ENCODE assay signal across 11 cellular contexts in the genomic region with DNA sequence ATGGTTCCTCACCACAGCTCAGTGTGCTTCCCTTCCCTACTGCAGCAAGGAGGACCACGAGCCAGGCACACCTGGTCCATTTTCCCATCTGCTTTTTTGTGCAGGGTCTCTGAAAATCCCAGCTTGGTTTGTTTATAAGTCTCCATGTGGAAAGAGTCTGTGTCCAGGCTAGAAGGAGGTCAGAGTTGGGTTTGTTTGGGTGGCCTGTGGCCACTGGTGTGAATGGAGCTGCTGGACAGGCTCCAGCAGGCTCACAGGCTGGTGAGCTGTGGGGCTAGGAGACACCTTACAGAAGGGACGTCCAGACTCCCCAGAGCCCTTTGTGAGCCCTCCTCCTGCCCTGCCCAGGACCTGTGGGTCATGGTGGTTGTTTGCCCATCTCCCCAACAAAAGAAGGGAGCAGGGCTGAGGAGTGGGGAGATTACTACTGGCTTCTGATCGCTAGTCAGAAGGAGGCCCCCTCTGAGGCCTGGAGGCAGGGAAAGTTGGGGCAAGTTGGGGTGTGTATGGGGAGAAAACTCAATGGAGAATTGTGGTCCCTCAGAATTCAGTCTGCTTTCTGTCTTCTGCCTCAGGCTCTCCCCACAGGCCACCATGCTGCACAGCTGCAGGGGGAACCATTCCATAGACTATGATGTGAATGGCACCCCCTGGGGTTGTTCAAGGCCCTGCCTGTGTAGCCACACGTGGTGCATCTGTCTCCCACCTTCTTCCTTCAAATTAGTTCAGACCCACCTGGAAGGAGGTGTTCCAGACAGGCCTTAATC. TPM values are rescaled to one million over a fixed set of nuclear protein-coding genes. Genes with fewer than 3 reads are reported as not detected.
DNase-seq lines count a peak whose midpoint lies in the region; ATAC-seq, FAIRE-seq and TF ChIP-seq lines count a peak whose summit lies in the region.
"Had no signal": no experiment of that assay in that cellular context is flagged by ENCODE, and none has a peak within 500 bp of the region (broad histone marks: within the 10 kb centered on the region; RNA-seq: fewer than 3 reads in every experiment).

No MANE protein-coding gene starts in this region.

- no peak for ATAC-seq in HG03108 (IDR thresholded peaks at IDR 0.05; ENCODE audit: unreplicated experiment)
- ATAC-seq: left colon had no signal

- no peak overlapping the region for H2BK120ac ChIP-seq in H1 (replicated peaks; ENCODE audit: low read depth, low read length)

- peak overlapping the region; percentile 91 for H3K4me2 ChIP-seq in KMS-11
- no peak overlapping the region for H3K4me2 ChIP-seq in H1 (ENCODE audit: insufficient read depth in 1 of 2, low read depth in 2 of 2, low read length in 2 of 2)

- no peaks in the 10 kb centered on the region for H3K9me3 Mint-ChIP-seq in osteocyte (ENCODE audit: unreplicated experiment)

- FAIRE-seq in H1 (lab: Jason Lieb, UNC) = no peak

- H3K56ac ChIP-seq in H1 (replicated peaks; ENCODE audit: insufficient read length, low read depth, low read length) = no peak overlapping the region

- H3K18ac ChIP-seq in H1 (ENCODE audit: extremely low read depth, low read length) = no peak overlapping the region

- 0 out of 2 replicates have a peak overlapping the region, but pooled peaks have one; percentile 43 for H2BK20ac ChIP-seq in H1 (ENCODE audit: low read length)

- TF ChIP-seq EP300 in H1 (IDR thresholded peaks at IDR 0.05; ENCODE audit: borderline replicate concordance in 1 of 2, low read depth in 2 of 2, low read length in 2 of 2) = no peak

- H3K36me3 ChIP-seq in ACC112 (ENCODE audit: insufficient read depth, low read length) = no peaks in the 10 kb centered on the region
- H3K36me3 ChIP-seq in KMS-11 (ENCODE audit: insufficient read depth) = no peaks in the 10 kb centered on the region
- no peaks in the 10 kb centered on the region for H3K36me3 ChIP-seq in H1 (ENCODE audit: control insufficient read depth in 2 of 4, insufficient read depth in 4 of 4, low read length in 3 of 4)

- POLR2A ChIA-PET in H1 (lab: Charles Lee; ENCODE audit: partially characterized antibody) = interaction anchor here (30.6 kb wide), 2 partner anchors 17 to 39 kb away, joined by 540 to 570 read pairs; partner anchors contain the start of genes CDC6, GJD3 and RARA

- H3K9ac ChIP-seq in KMS-11 (0 out of 2 replicates have a peak overlapping the region, but pooled peaks have one; percentile 45), H1 (replicated peaks in 1 of 4; ENCODE audit: extremely low read depth in 1 of 4, low read depth in 3 of 4, low read length in 3 of 4) (no peak overlapping the region)

- CTCF ChIA-PET in H1 (lab: Charles Lee; ENCODE audit: partially characterized antibody) = interaction anchor here (1.8 to 39.2 kb wide), 2 partner anchors 18 to 40 kb away, joined by 6 to 1198 read pairs; partner anchors contain the start of gene GJD3

- TF ChIP-seq CTCF in KMS-11 (conservative IDR thresholded peaks at IDR 0.05; ENCODE audit: low read depth, low read length) (no peak), H1 (IDR thresholded peaks at IDR 0.05; ENCODE audit: control extremely low read depth in 1 of 3, insufficient read depth in 1 of 3, low read depth in 1 of 3, low read length in 3 of 3) (no peak), osteocyte (IDR thresholded peaks at IDR 0.05) (no peak)

- H3K79me1 ChIP-seq in H1 (ENCODE audit: low read depth, low read length) = no peaks in the 10 kb centered on the region

- H3K4me3 Mint-ChIP-seq in osteocyte (ENCODE audit: unreplicated experiment) = peak overlapping the region; percentile 40

- H3K27me3 ChIP-seq in ACC112 (ENCODE audit: insufficient read depth, low read length) (no peaks in the 10 kb centered on the region), KMS-11 (ENCODE audit: insufficient read depth, low read depth) (no peaks in the 10 kb centered on the region), H1 (replicated peaks in 1 of 4; ENCODE audit: control insufficient read depth in 3 of 4, extremely low read depth in 1 of 4, insufficient read depth in 3 of 4, low read length in 3 of 4) (peaks cover 0 to 16% (median 10%) of the 10 kb centered on the region in 4 experiments; a peak in 5 of 7 replicates)

- no peak overlapping the region for H4K5ac ChIP-seq in H1 (ENCODE audit: insufficient read length, low read depth, low read length)

- H3K27ac ChIP-seq in ACC112 (ENCODE audit: low read depth, low read length) = peak overlapping the region; percentile 52; the same call in 1 of the 2 replicates
- H3K27ac ChIP-seq in KMS-11 = peak overlapping the region; percentile 79
- no peak overlapping the region for H3K27ac ChIP-seq in H1 (ENCODE audit: low read depth, low read length)

- H3K36me3 Mint-ChIP-seq in osteocyte (ENCODE audit: unreplicated experiment) = no peaks in the 10 kb centered on the region

- H3K4me1 ChIP-seq in ACC112 (ENCODE audit: control insufficient read depth, insufficient read depth, low read length, unreplicated experiment) (peaks cover 76% of the 10 kb centered on the region), KMS-11 (ENCODE audit: low read depth, poor library complexity, severe bottlenecking) (peaks cover 96% of the 10 kb centered on the region), H1 (replicated peaks in 1 of 4; ENCODE audit: control insufficient read depth in 3 of 4, insufficient read depth in 4 of 4, low read length in 3 of 4) (peaks cover 0 to 35% (median 26%) of the 10 kb centered on the region in 4 experiments; a peak in 6 of 7 replicates)

- no peak overlapping the region for H3K23ac ChIP-seq in H1 (ENCODE audit: insufficient read length)

- no peaks in the 10 kb centered on the region for H3K79me2 ChIP-seq in ACC112 (ENCODE audit: control insufficient read depth, insufficient read depth, low read length, unreplicated experiment)
- peaks cover 8% of the 10 kb centered on the region for H3K79me2 ChIP-seq in KMS-11 (ENCODE audit: insufficient read depth, low read depth)
- no peaks in the 10 kb centered on the region for H3K79me2 ChIP-seq in H1 (ENCODE audit: control insufficient read depth in 1 of 2, insufficient read depth in 2 of 2, low read length in 2 of 2)

- peaks cover 9% of the 10 kb centered on the region for H3K23me2 ChIP-seq in H1 (ENCODE audit: low read depth, low read length)

- WGBS in H1 (ENCODE audit: extremely low coverage in 1 of 2, insufficient coverage in 1 of 2, insufficient read length in 1 of 2, insufficient replicate concordance in 2 of 2, low coverage in 1 of 2, low lambda C conversion rate in 2 of 2, missing lambda C conversion rate in 1 of 2), 2 experiments = 67% methylated on average over 4 of the region's 4 CpGs; no CpG with 5 or more reads in 1 of the 2 experiments

- no peak overlapping the region for H3K14ac ChIP-seq in H1 (ENCODE audit: insufficient read length)

- H4K8ac ChIP-seq in H1 (ENCODE audit: extremely low read depth, insufficient read depth, low read length) = no peak overlapping the region

- no peak overlapping the region for H3K4me3 ChIP-seq in ACC112 (ENCODE audit: low read depth, low read length)
- no peak overlapping the region for H3K4me3 ChIP-seq in KMS-11 (IDR thresholded peaks at IDR 0.05; ENCODE audit: insufficient read depth, low read depth, low read length)
- no peak overlapping the region for H3K4me3 ChIP-seq in H1 (ENCODE audit: extremely low read depth in 1 of 4, insufficient read depth in 2 of 4, low read depth in 3 of 4, low read length in 4 of 4)

- 0 out of 2 replicates have a peak overlapping the region, but pooled peaks have one; percentile 56 for H2BK12ac ChIP-seq in H1 (ENCODE audit: low read depth, low read length)

- no peak overlapping the region for H3K4ac ChIP-seq in H1 (replicated peaks; ENCODE audit: insufficient read length, low read depth, low read length)

- H2AFZ ChIP-seq in ACC112 (ENCODE audit: low read length, unreplicated experiment) (no peak overlapping the region), KMS-11 (ENCODE audit: low read depth) (no peak overlapping the region), H1 (ENCODE audit: low read length) (no peak overlapping the region)

- H4K20me1 ChIP-seq in KMS-11 (ENCODE audit: insufficient read depth) (no peaks in the 10 kb centered on the region), H1 (replicated peaks in 1 of 2; ENCODE audit: control insufficient read depth in 1 of 2, insufficient read depth in 2 of 2, low read length in 2 of 2) (peaks cover 0 to 7% of the 10 kb centered on the region in 2 experiments)

- H2BK5ac ChIP-seq in H1 (ENCODE audit: low read depth, low read length) = peak overlapping the region; percentile 69; the same call in 1 of the 2 replicates

- no peaks in the 10 kb centered on the region for H3K9me3 ChIP-seq in H1 (ENCODE audit: insufficient read depth in 2 of 2, low read depth in 1 of 2, low read length in 1 of 2)

- peak overlapping the region; percentile 61; the same call in 1 of the 2 replicates for H2BK15ac ChIP-seq in H1 (ENCODE audit: low read length)

- DNase-seq in H1 (ENCODE audit: low read depth in 1 of 2, low spot score in 2 of 2) (no peak), osteocyte (ENCODE audit: extremely low spot score, unreplicated experiment) (no peak), RKO (ENCODE audit: low spot score) (no peak), NCI-H510A treated with DMSO at 0.1 percent for 48 hours (lab: John Stamatoyannopoulos, UW) (no peak)
- DNase-seq in stimulated activated naive CD4-positive, alpha-beta T cell treated with Interleukin-2 at 50 U/mL for 16 hours (lab: John Stamatoyannopoulos, UW) = no peak
- DNase-seq: activated CD4-positive, alpha-beta T cell treated with anti-CD3 and anti-CD28 coated beads for 1 hour; MV-4-11 had no signal

- H4K91ac ChIP-seq in H1 (replicated peaks; ENCODE audit: insufficient read length, low read length) = no peak overlapping the region

- no peaks in the 10 kb centered on the region for H3K27me3 Mint-ChIP-seq in osteocyte (ENCODE audit: unreplicated experiment)

- H3K27ac Mint-ChIP-seq in osteocyte (ENCODE audit: unreplicated experiment) = peak overlapping the region; percentile 95

- no peak for TF ChIP-seq POLR2A in H1 (IDR thresholded peaks at IDR 0.05; ENCODE audit: control extremely low read depth in 1 of 2, low read depth in 2 of 2, low read length in 2 of 2)

- TF ChIP-seq RAD21 in H1 (IDR thresholded peaks at IDR 0.05 in 1 of 2, conservative IDR thresholded peaks at IDR 0.05 in 1 of 2; ENCODE audit: low read depth in 2 of 2, low read length in 2 of 2) = no peak

- no peak overlapping the region for H2AK5ac ChIP-seq in H1 (ENCODE audit: low read depth, low read length)

- peaks cover 36% of the 10 kb centered on the region for H3K4me1 Mint-ChIP-seq in osteocyte (ENCODE audit: unreplicated experiment)

RNA-seq across cellular contexts. Expression of gene RARA, which starts 4.1 kb away (rescaled TPM):
- 13.4 and 16.5 TPM in 2 replicates for total RNA-seq in H1 (2021; fragmentation: NEBNext Ultra II Directional; extraction: Animal tissue kit (Norgen Biotek cat#: 25700))
- 4.4 and 7.8 TPM in 2 replicates for polyA plus RNA-seq in H1 (2011; rRNA removed)
- 2.5 TPM for polyA plus RNA-seq in H1 (2011; cell fraction: cytosol; rRNA removed)
- 6.9 TPM for polyA plus RNA-seq in H1 (2011; cell fraction: nucleus; rRNA removed)
- polyA plus RNA-seq in H1 (2012, experiment 1 of 2) = 12.6 to 17.5 TPM (median 16.0 TPM) in 4 replicates
- polyA plus RNA-seq in H1 (2012, experiment 2 of 2) = 13.9 TPM
- polyA plus RNA-seq in H1 (2013, experiment 1 of 2) = 11.2 TPM
- polyA plus RNA-seq in H1 (2013, experiment 2 of 2) = 11.1 TPM
- polyA minus RNA-seq in H1 (2011; rRNA and poly(A)+ RNA removed) = 2.9 and 6.4 TPM in 2 replicates
- 8.4 TPM for polyA minus RNA-seq in H1 (2011; cell fraction: cytosol; rRNA and poly(A)+ RNA removed)
- polyA minus RNA-seq in H1 (2011; cell fraction: nucleus; rRNA and poly(A)+ RNA removed) = 6.2 TPM
- total RNA-seq in osteocyte = 62.6 and 65.2 TPM in 2 replicates

RNA-seq across cellular contexts. Expression of gene CDC6, which starts 25.4 kb away (rescaled TPM):
- 139 and 140 TPM in 2 replicates for total RNA-seq in H1 (2021; fragmentation: NEBNext Ultra II Directional; extraction: Animal tissue kit (Norgen Biotek cat#: 25700))
- polyA plus RNA-seq in H1 (2011; rRNA removed) = 38.0 and 50.5 TPM in 2 replicates
- 62.0 TPM for polyA plus RNA-seq in H1 (2011; cell fraction: cytosol; rRNA removed)
- polyA plus RNA-seq in H1 (2011; cell fraction: nucleus; rRNA removed) = 32.6 TPM
- polyA plus RNA-seq in H1 (2012, experiment 1 of 2) = 66.3 to 99.0 TPM (median 74.5 TPM) in 4 replicates
- polyA plus RNA-seq in H1 (2012, experiment 2 of 2) = 10.6 TPM
- 87.2 TPM for polyA plus RNA-seq in H1 (2013, experiment 1 of 2)
- 90.5 TPM for polyA plus RNA-seq in H1 (2013, experiment 2 of 2)
- polyA minus RNA-seq in H1 (2011; rRNA and poly(A)+ RNA removed) = 51.3 and 81.1 TPM in 2 replicates
- 38.5 TPM for polyA minus RNA-seq in H1 (2011; cell fraction: cytosol; rRNA and poly(A)+ RNA removed)
- polyA minus RNA-seq in H1 (2011; cell fraction: nucleus; rRNA and poly(A)+ RNA removed) = 58.3 TPM
- 6.7 and 10.8 TPM in 2 replicates for total RNA-seq in osteocyte

RNA-seq across cellular contexts. Expression of gene GJD3, which starts 51.5 kb away (rescaled TPM):
- 1.4 and 1.9 TPM in 2 replicates for total RNA-seq in H1 (2021; fragmentation: NEBNext Ultra II Directional; extraction: Animal tissue kit (Norgen Biotek cat#: 25700))
- 0.53 and 0.58 TPM in 2 replicates for polyA plus RNA-seq in H1 (2011; rRNA removed)
- polyA plus RNA-seq in H1 (2011; cell fraction: cytosol; rRNA removed) = 0.66 TPM
- polyA plus RNA-seq in H1 (2011; cell fraction: nucleus; rRNA removed) = 0.90 TPM
- 0.25 TPM in 1 of 4 replicates, not detected in the others for polyA plus RNA-seq in H1 (2012, experiment 1 of 2)
- polyA plus RNA-seq in H1 (2012, experiment 2 of 2) = not detected
- 0.43 TPM for polyA plus RNA-seq in H1 (2013, experiment 1 of 2)
- polyA plus RNA-seq in H1 (2013, experiment 2 of 2) = 0.29 TPM
- not detected in 2 replicates for polyA minus RNA-seq in H1 (2011; rRNA and poly(A)+ RNA removed)
- 3.2 TPM for polyA minus RNA-seq in H1 (2011; cell fraction: cytosol; rRNA and poly(A)+ RNA removed)
- polyA minus RNA-seq in H1 (2011; cell fraction: nucleus; rRNA and poly(A)+ RNA removed) = 1.3 TPM
- 0.40 TPM in 1 of 2 replicates, not detected in the other for total RNA-seq in osteocyte

Comparison
In these comparisons a context has a peak if more than half of its experiments do, and no peak if none do; other contexts are left out.
1. RNA of gene CDC6, which starts 25.4 kb away (total RNA-seq): 139 to 140 TPM in H1; 6.7 to 10.8 TPM in osteocyte; every median in the first group is over 10 times any median in the second.